In genomic region chr14:97332591-97332984, GRCh38 we compare ENCODE assay signal across 1 cellular context.
TF ChIP-seq lines count a peak whose summit lies in the region.

No MANE protein-coding gene starts in this region.

TF ChIP-seq in SK-N-SH, 30 proteins besides CTCF, POLR2A, EP300 and RAD21 (continued from another document):
- TF ChIP-seq, protein P1, sequence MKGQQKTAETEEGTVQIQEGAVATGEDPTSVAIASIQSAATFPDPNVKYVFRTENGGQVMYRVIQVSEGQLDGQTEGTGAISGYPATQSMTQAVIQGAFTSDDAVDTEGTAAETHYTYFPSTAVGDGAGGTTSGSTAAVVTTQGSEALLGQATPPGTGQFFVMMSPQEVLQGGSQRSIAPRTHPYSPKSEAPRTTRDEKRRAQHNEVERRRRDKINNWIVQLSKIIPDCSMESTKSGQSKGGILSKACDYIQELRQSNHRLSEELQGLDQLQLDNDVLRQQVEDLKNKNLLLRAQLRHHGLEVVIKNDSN (IDR thresholded peaks at IDR 0.05; ENCODE audit: borderline replicate concordance, low read depth), result no peak
- TF ChIP-seq MEF2A (IDR thresholded peaks at IDR 0.05; ENCODE audit: borderline replicate concordance, low read depth), result no peak
- no peak for TF ChIP-seq SMC3 (IDR thresholded peaks at IDR 0.05; ENCODE audit: low read depth, low read length)
- no peak for TF ChIP-seq TAF1 (IDR thresholded peaks at IDR 0.05; ENCODE audit: borderline replicate concordance, low read depth, low read length)
- no peak for TF ChIP-seq RCOR1 (IDR thresholded peaks at IDR 0.05; ENCODE audit: low read length)
- TF ChIP-seq NRF1 (IDR thresholded peaks at IDR 0.05; ENCODE audit: low read depth, low read length), result no peak
- TF ChIP-seq SIN3A (IDR thresholded peaks at IDR 0.05; ENCODE audit: borderline replicate concordance, low read depth, low read length), result no peak
- no peak for TF ChIP-seq USF2 (IDR thresholded peaks at IDR 0.05; ENCODE audit: borderline replicate concordance, low read depth, low read length)
- no peak for TF ChIP-seq REST (IDR thresholded peaks at IDR 0.05; ENCODE audit: low read depth, low read length)
